ENCODE assay signal across 8 cellular contexts in genomic region chr1:246755419-246755818, GRCh38.
"Had no signal": no experiment of that assay in that cellular context is flagged by ENCODE, and none has a peak within 500 bp of the region (broad histone marks: within the 10 kb centered on the region; RNA-seq: fewer than 3 reads in every experiment).

No MANE protein-coding gene starts in this region.

- H3K27ac Mint-ChIP-seq: HFFc6 had no signal

- H3K4me3 Mint-ChIP-seq: HFFc6 had no signal

- H3K36me3 ChIP-seq: HAP-1 had no signal

- DNase-seq: GM23248, GOT3, H7, HFFc6, IMR-90 had no signal

- ATAC-seq: HCT116, K562 had no signal

- H3K4me3 ChIP-seq: GM23248, HAP-1, K562 had no signal

- H3K4me1 ChIP-seq: HAP-1 had no signal

- H3K27ac ChIP-seq: GM23248 had no signal

- H3K9me3 ChIP-seq: HAP-1 had no signal

- H3K9me3 Mint-ChIP-seq: HFFc6 had no signal
